22 cellular contexts compared by ENCODE assay signal in the genomic region with DNA sequence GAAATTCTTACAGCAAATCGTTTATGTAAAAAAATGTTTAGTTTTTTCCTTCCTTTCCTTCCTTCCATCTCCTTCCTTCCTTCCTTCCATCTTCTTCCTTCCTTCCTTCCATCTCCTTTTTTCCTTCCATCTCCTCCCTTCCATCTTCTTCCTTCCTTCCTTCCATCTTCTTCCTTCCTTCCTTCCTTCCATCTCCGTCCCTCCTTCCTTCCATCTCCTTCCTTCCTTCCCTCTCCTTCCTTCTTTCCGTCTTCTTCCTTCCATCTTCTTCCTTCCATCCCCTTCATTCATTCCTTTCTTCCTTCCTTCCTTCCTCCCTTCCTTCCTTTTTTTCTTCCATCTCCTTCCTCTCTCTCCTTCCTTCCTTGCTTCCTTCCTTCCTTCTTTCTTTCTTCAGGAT. TPM values are rescaled to one million over a fixed set of nuclear protein-coding genes. Genes with fewer than 3 reads are reported as not detected.
"Had no signal": no experiment of that assay in that cellular context is flagged by ENCODE, and none has a peak within 500 bp of the region (broad histone marks: within the 10 kb centered on the region; RNA-seq: fewer than 3 reads in every experiment).

No MANE protein-coding gene starts in this region.

- DNase-seq: IMR-90, Karpas-422, KG1, MG63, NCI-H1092 treated with DMSO at 0.1 percent for 48 hours, NCI-H1436, NCI-H187, NCI-H2029, NCI-H2081 treated with DMSO at 0.1 percent for 48 hours, NCI-H2171, NCI-H226, NCI-H446, NCI-H510A, NCI-H524 treated with DMSO at 0.1 percent for 48 hours, NCI-H69, NCI-H774, Right ventricle myocardium superior, RPMI8226, SIG-M5 had no signal

- H3K9me3 ChIP-seq: MG63, SJSA1 had no signal

- H3K36me3 ChIP-seq: MG63, SJSA1 had no signal

- H3K27ac ChIP-seq: SJSA1, SK-N-MC had no signal

- H3K27me3 ChIP-seq: MG63, SJSA1 had no signal

- H3K4me3 ChIP-seq: MG63, SJSA1, SK-N-MC had no signal

RNA-seq across cellular contexts. Expression of a gene that starts 22.7 kb away (rescaled TPM):
- total RNA-seq: HT-29 had no signal
